In the genomic region with DNA sequence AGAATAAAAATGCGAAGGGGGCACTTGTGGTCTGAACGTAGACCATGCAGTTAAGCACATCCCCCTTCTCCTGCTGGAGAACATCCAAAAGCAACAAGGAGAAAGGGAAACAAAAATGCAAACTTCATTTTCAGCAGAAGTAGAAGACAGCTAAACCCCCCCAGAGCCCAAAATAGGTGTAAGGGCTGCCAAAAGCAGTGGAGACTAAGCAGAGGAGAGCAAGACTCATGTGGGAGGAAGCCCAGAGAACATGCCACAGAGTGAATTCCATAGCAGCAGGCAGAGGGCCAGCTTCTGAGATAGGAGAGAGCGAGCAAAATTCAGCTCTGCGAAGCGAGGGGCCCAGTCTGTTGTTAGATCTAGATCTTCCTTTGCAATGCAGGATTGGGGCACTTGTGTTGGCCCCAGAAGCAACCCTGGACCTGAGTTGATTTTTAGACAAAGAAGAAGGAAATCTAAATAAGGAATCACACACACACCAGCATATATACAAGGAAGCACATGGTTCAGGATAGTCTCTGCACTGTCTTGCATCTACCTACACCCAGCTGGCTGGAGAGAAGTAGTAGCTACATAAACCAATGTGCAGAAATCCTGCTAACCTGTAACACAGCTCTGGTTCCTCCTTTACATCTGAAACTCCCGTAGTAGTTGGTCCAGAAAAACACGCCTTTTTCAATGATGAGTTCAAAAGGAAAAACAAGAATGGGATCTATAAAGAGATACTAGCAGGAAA, we compare ENCODE assay signal across 11 cellular contexts.
A peak's percentile ranks its signal among the peaks of the same experiment; 100 is the strongest.
DNase-seq lines count a peak whose midpoint lies in the region; FAIRE-seq and TF ChIP-seq lines count a peak whose summit lies in the region.
"Had no signal": no experiment of that assay in that cellular context is flagged by ENCODE, and none has a peak within 500 bp of the region (broad histone marks: within the 10 kb centered on the region; RNA-seq: fewer than 3 reads in every experiment).

No MANE protein-coding gene starts in this region.

- H3K4me3 ChIP-seq in dorsolateral prefrontal cortex (peak overlapping the region in 52 of 59 donors; percentile 2 to 54 (median 30)), Caco-2 (ENCODE audit: low read depth, low read length) (no peak overlapping the region)
- H3K4me3 ChIP-seq: transverse colon had no signal

- no TSS peak for BruUV-seq in Caco-2 (replicated peaks; lab: Mats Ljungman, UMichigan)

- intact Hi-C loops in dorsolateral prefrontal cortex (cut with DNase I) (no loop called here), Caco-2 (cut with micrococcal nuclease; ENCODE audit: unreplicated experiment) (no loop called here)

- CTCF ChIA-PET in Caco-2 (lab: Charles Lee) = interaction anchor here (0.6 kb wide), 1 partner anchor 198 kb away, joined by 3 read pairs; no protein-coding TSS in a partner anchor

- no peaks in the 10 kb centered on the region for H3K36me3 ChIP-seq in Caco-2 (ENCODE audit: control insufficient read depth, insufficient read depth, low read length)
- H3K36me3 ChIP-seq: transverse colon had no signal

- H3K9me3 ChIP-seq in Caco-2 = no peaks in the 10 kb centered on the region
- H3K9me3 ChIP-seq: transverse colon had no signal

- peak overlapping the region in 55 of 59 donors; percentile 14 to 84 (median 69) for H3K27ac ChIP-seq in dorsolateral prefrontal cortex

- no peak for FAIRE-seq in D721Med (lab: Jason Lieb, UNC)

- H3K27me3 ChIP-seq in dorsolateral prefrontal cortex (no peaks in the 10 kb centered on the region), Caco-2 (replicated peaks; ENCODE audit: control insufficient read depth, insufficient read depth, low read length) (no peaks in the 10 kb centered on the region)
- H3K27me3 ChIP-seq: transverse colon had no signal

- no peak overlapping the region for H3K4me3 Mint-ChIP-seq in Caco-2 (ENCODE audit: unreplicated experiment)

- H3K36me3 Mint-ChIP-seq in Caco-2 (ENCODE audit: insufficient read depth, unreplicated experiment) = no peaks in the 10 kb centered on the region

- H3K27me3 Mint-ChIP-seq in Caco-2 (ENCODE audit: insufficient read depth, unreplicated experiment) = no peaks in the 10 kb centered on the region

- H3K4me1 ChIP-seq in Caco-2 = no peaks in the 10 kb centered on the region

- peaks cover 20% of the 10 kb centered on the region for H3K4me1 Mint-ChIP-seq in Caco-2 (ENCODE audit: low read depth, unreplicated experiment)

- no peak overlapping the region for H3K27ac Mint-ChIP-seq in Caco-2 (ENCODE audit: unreplicated experiment)

- TF ChIP-seq CTCF in dorsolateral prefrontal cortex (IDR thresholded peaks at IDR 0.05 in 54 of 56, conservative IDR thresholded peaks at IDR 0.05 in 2 of 56; ENCODE audit: low read depth in 1 of 56, partially characterized antibody in 56 of 56) (peak in 2 of 56 donors; percentile 8 to 11), Caco-2 (IDR thresholded peaks at IDR 0.05; ENCODE audit: insufficient read depth in 1 of 2, low read depth in 1 of 2, low read length in 1 of 2, severe bottlenecking in 1 of 2, unreplicated experiment in 1 of 2) (no peak), D721Med (IDR thresholded peaks at IDR 0.05; ENCODE audit: insufficient read depth, missing control alignments) (no peak)

- H3K9me3 Mint-ChIP-seq in Caco-2 (ENCODE audit: unreplicated experiment) = no peaks in the 10 kb centered on the region

- peak; percentile 11 for DNase-seq in OCI-M1 (lab: John Stamatoyannopoulos, UW)
- DNase-seq in dorsolateral prefrontal cortex = peak in 9 of 10 donors; percentile 55 to 83 (median 69)
- peak; percentile 9 to 20 for DNase-seq in lung microvascular endothelial cell (ENCODE audit: low read depth in 2 of 2)
- peak; percentile 85 for DNase-seq in superior temporal gyrus (ENCODE audit: extremely low spot score)
- no peak for DNase-seq in Caco-2
- no peak for DNase-seq in NCI-H2029 treated with DMSO at 0.1 percent for 48 hours (lab: John Stamatoyannopoulos, UW)
- DNase-seq in D721Med (ENCODE audit: insufficient read length, low spot score) = no peak
- no peak for DNase-seq in NOMO-1 treated with dmso at 0.1 percent for 144 hours (lab: John Stamatoyannopoulos, UW; ENCODE audit: unreplicated experiment)
- DNase-seq: DND-41, NCI-H1048, transverse colon had no signal

- POLR2A ChIA-PET in Caco-2 (lab: Charles Lee) = no interaction called here

Comparison
In these comparisons a context has a peak if more than half of its experiments do, and no peak if none do; other contexts are left out.
1. DNase-seq: peak in OCI-M1 (single experiment), dorsolateral prefrontal cortex (9 of 10), lung microvascular endothelial cell (2 of 2) and superior temporal gyrus (single experiment); none in Caco-2 (0 of 2), NCI-H2029 treated with DMSO at 0.1 percent for 48 hours (single experiment), D721Med (single experiment) and NOMO-1 treated with dmso at 0.1 percent for 144 hours (single experiment).